In the genomic region with DNA sequence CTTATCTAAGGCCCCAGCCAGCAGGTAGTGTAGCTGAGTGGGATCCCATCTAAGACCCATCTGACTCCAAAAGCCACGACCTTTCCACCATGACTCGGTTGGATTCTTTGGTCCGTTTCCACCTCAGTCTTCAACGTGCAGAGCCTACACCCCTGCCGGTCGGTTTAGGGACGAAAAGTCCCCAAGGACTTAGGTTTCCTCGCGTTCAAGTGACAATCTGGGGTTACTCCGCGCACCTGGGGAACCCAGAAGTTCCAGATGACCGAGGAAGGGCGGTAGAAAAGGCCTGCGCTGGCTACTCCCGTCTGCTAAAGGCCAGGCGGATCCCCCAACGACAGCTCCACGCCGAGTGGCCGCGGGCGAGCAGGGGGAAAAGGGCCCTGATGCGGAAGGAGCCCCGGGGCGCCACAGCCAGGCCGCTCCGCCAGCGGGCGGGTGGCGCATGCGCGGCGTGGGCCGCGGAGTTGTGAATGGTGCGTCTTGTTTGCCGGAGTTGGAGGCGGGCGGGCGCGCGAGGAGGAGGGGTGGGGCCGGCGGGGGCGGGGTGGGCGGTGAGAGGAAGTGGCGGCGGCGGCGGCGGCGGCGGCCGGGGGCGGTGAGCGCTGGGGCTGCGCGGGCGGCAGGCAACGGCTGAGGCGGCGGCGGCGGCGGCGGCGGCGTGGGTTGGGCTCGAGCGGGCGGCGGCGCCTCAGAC, we compare ENCODE assay signal across 8 cellular contexts. TPM values are rescaled to one million over a fixed set of nuclear protein-coding genes. Genes with fewer than 3 reads are reported as not detected.
DNase-seq lines count a peak whose midpoint lies in the region; ATAC-seq and TF ChIP-seq lines count a peak whose summit lies in the region.

Gene CBFB (plus strand): TSS at position 595 of the 694 bp plus-strand sequence. CDS start 259 bp downstream, outside the sequence.

- DNase-seq in AG10803 (ENCODE audit: low read depth) (peak; percentile 93), NCI-H510A treated with DMSO at 0.1 percent for 48 hours (lab: John Stamatoyannopoulos, UW) (peak; percentile 65), cerebellum (ENCODE audit: low spot score) (peak; percentile 94), kidney glomerular epithelial cell (lab: John Stamatoyannopoulos, UW) (peak; percentile 75)
- peak; percentile 81 to 87 for DNase-seq in activated CD4-positive, alpha-beta T cell treated with anti-CD3 and anti-CD28 coated beads for 24 hours (ENCODE audit: low read depth in 2 of 2)
- DNase-seq in stimulated activated CD4-positive, alpha-beta T cell treated with anti-CD3 and anti-CD28 coated beads, Interleukin-15, amount 100 ng/mL, for 48 hours (ENCODE audit: low read depth in 2 of 2) = peak; percentile 87

- TF ChIP-seq CTCF in AG10803 (conservative IDR thresholded peaks at IDR 0.05; ENCODE audit: low read length) = peak; percentile 19; the same call in 1 of the 2 replicates

- peak; percentile 80 for ATAC-seq in GM19023 (IDR thresholded peaks at IDR 0.05; ENCODE audit: unreplicated experiment)
- peak; percentile 82 for ATAC-seq in HG03280 (IDR thresholded peaks at IDR 0.05; ENCODE audit: unreplicated experiment)

- peak within 1 kb of the TSS; percentile 79 for H3K4me3 ChIP-seq in AG10803 (ENCODE audit: low read length)

RNA-seq across cellular contexts. Expression of gene CBFB, which starts in this region (rescaled TPM):
- 34.3 TPM for total RNA-seq in cerebellum

Comparison
In these comparisons a context has a peak if more than half of its experiments do, and no peak if none do; other contexts are left out.
1. Peak in every context shown above with its lines: DNase-seq, ATAC-seq and H3K4me3 ChIP-seq.